Comparison of ENCODE assay signal across 1 cellular context in the genomic region with DNA sequence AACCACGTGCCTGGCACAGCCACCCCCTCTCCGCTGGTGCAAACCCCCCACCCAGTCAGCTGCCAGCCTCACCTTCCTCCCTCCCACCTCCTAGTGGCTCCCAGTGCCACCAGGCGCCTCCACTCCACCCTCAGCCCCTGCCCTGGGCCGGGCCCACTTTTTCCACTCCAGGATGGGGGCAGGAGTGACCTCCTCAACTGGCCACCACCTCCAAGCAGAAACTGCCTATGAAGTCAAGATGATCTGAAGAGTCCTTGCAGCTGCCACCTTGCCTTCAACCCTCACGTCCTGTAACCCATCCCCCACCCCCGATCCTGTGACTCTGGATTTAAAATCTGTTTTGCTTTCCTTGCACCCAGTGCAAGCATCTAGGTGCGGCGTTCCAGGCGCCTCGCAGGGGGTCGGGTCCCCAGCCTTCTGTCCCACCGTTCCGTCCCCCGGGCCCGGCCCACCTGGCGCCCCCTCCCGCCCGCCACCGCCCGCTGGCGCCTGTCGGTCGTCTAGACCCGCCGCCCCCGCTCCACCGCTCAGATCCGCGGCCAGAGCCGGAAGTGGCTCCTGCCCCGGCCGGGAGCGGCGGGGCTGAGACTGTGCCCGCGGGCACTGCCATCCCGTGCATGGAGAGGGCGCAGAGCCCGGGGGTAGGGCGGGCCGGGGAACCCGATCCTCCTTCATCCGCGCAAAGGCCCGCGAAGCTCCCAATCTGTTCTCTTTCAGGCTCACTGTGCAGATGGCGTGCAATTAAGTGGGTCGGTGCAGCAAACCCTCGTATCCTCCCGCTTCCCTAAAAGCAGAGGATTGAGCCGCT.
TF ChIP-seq lines count a peak whose summit lies in the region.

No MANE protein-coding gene starts in this region.

TF ChIP-seq in HCT116, 20 proteins besides CTCF, POLR2A, EP300 and RAD21 (continued from another document):
- TF ChIP-seq SRF (IDR thresholded peaks at IDR 0.05; ENCODE audit: low read depth) (no peak), MAX (IDR thresholded peaks at IDR 0.05) (no peak; the same call in none of the 2 replicates), REST (IDR thresholded peaks at IDR 0.05; ENCODE audit: low read depth) (no peak)
